27 cellular contexts compared by ENCODE assay signal in the genomic region with DNA sequence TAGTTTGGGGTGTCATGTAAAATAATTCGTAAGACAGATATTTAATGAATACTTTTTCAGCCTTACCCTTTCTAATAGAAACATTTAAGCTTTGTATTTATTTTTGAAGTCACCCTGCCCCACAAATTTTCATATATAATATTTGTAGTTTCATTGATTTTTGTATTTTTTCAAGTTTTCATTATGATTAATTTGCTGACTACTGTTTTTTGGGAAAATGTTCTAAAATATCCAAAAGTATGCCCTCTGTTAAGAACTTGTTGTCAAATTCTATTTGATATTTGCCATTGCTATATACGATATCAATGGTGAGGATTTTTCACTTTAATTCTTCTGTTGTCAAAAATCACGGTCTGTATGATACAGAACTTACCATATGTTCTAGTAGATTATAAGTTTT.
"Had no signal": no experiment of that assay in that cellular context is flagged by ENCODE, and none has a peak within 500 bp of the region (broad histone marks: within the 10 kb centered on the region; RNA-seq: fewer than 3 reads in every experiment).

No MANE protein-coding gene starts in this region.

- ATAC-seq: naive thymus-derived CD8-positive, alpha-beta T cell; natural killer cell treated with Interleukin-12 subunit alpha and Interleukin-12 subunit beta and Interleukin-15 and Interleukin-18, amount 100 ng/mL, for 72 hours; pancreas; sciatic nerve; stimulated activated effector memory CD8-positive, alpha-beta T cell treated with anti-CD3 and anti-CD28 coated beads, Interleukin-12 subunit alpha, Interleukin-12 subunit beta, amount 100 ng/mL, for 72 hours; stimulated activated naive B cell treated with anti-CD40 and anti-IgM and Interleukin-4, amounts not matched to agents 10 μg/mL and 1 μg/mL and 100 μg/mL, for 72 hours had no signal

- H3K27ac ChIP-seq: neutrophil, pancreas, prostate gland, right atrium auricular region, skin epidermis, stomach, thoracic aorta, thyroid gland, tibial nerve, upper lobe of left lung, vagina had no signal

- H3K36me3 Mint-ChIP-seq: natural killer cell treated with Interleukin-12 subunit alpha and Interleukin-12 subunit beta and Interleukin-15 and Interleukin-18, amount 100 ng/mL, for 72 hours; stimulated activated effector memory CD8-positive, alpha-beta T cell treated with anti-CD3 and anti-CD28 coated beads, Interleukin-12 subunit alpha, Interleukin-12 subunit beta, amount 100 ng/mL, for 72 hours; stimulated activated naive B cell treated with anti-CD40 and anti-IgM and Interleukin-4, amounts not matched to agents 10 μg/mL and 1 μg/mL and 100 μg/mL, for 72 hours had no signal

- FAIRE-seq: urothelium cell line had no signal

- H3K27me3 Mint-ChIP-seq: natural killer cell treated with Interleukin-12 subunit alpha and Interleukin-12 subunit beta and Interleukin-15 and Interleukin-18, amount 100 ng/mL, for 72 hours; stimulated activated naive B cell treated with anti-CD40 and anti-IgM and Interleukin-4, amounts not matched to agents 10 μg/mL and 1 μg/mL and 100 μg/mL, for 72 hours; stimulated activated naive CD8-positive, alpha-beta T cell treated with anti-CD3 and anti-CD28 coated beads, Interleukin-15, Interleukin-2, amounts not matched to agents 100 ng/mL and 50 ng/mL, for 24 hours had no signal

- DNase-seq: naive thymus-derived CD8-positive, alpha-beta T cell; nephron progenitor cell; nucleus accumbens; pancreas; retina; stimulated activated CD4-positive, alpha-beta T cell treated with anti-CD3 and anti-CD28 coated beads, Interleukin-15, amount 100 ng/mL, for 24 hours; stimulated activated CD4-positive, alpha-beta T cell treated with anti-CD3 and anti-CD28 coated beads, Interleukin-2, amount 100 ng/mL, for 24 hours; stimulated activated CD4-positive, alpha-beta T cell treated with anti-CD3 and anti-CD28 coated beads, Interleukin-2, amount 100 ng/mL, for 48 hours; stimulated activated CD4-positive, alpha-beta T cell treated with anti-CD3 and anti-CD28 coated beads, Interleukin-4, amount 100 ng/mL, for 24 hours; stimulated activated naive B cell treated with anti-CD40 and anti-IgM and Interleukin-4, amounts not matched to agents 10 μg/mL and 1 μg/mL and 100 μg/mL, for 72 hours; stimulated activated naive CD4-positive, alpha-beta T cell treated with Interleukin-2 at 50 U/mL for 16 hours; stomach; thyroid gland; upper lobe of left lung had no signal

- H3K4me1 ChIP-seq: pancreas, prostate gland, right atrium auricular region, stomach, thyroid gland, tibial nerve, upper lobe of left lung, vagina had no signal

- H3K27ac Mint-ChIP-seq: naive thymus-derived CD8-positive, alpha-beta T cell; natural killer cell treated with Interleukin-12 subunit alpha and Interleukin-12 subunit beta and Interleukin-15 and Interleukin-18, amount 100 ng/mL, for 72 hours; nephron progenitor cell; stimulated activated effector memory CD8-positive, alpha-beta T cell treated with anti-CD3 and anti-CD28 coated beads, Interleukin-12 subunit alpha, Interleukin-12 subunit beta, amount 100 ng/mL, for 72 hours; stimulated activated naive B cell treated with anti-CD40 and anti-IgM and Interleukin-4, amounts not matched to agents 10 μg/mL and 1 μg/mL and 100 μg/mL, for 72 hours; stimulated activated naive CD8-positive, alpha-beta T cell treated with anti-CD3 and anti-CD28 coated beads, Interleukin-15, Interleukin-2, amounts not matched to agents 100 ng/mL and 50 ng/mL, for 24 hours had no signal

- H3K9me3 ChIP-seq: neutrophil, pancreas, prostate gland, right atrium auricular region, stomach, thoracic aorta, thyroid gland, tibial nerve, upper lobe of left lung, vagina had no signal

- H3K9me3 Mint-ChIP-seq: stimulated activated effector memory CD8-positive, alpha-beta T cell treated with anti-CD3 and anti-CD28 coated beads, Interleukin-12 subunit alpha, Interleukin-12 subunit beta, amount 100 ng/mL, for 72 hours had no signal

- H3K4me1 Mint-ChIP-seq: naive thymus-derived CD8-positive, alpha-beta T cell; nephron progenitor cell; stimulated activated effector memory CD8-positive, alpha-beta T cell treated with anti-CD3 and anti-CD28 coated beads, Interleukin-12 subunit alpha, Interleukin-12 subunit beta, amount 100 ng/mL, for 72 hours; stimulated activated naive B cell treated with anti-CD40 and anti-IgM and Interleukin-4, amounts not matched to agents 10 μg/mL and 1 μg/mL and 100 μg/mL, for 72 hours had no signal

- H3K27me3 ChIP-seq: neutrophil, pancreas, right atrium auricular region, stomach, thyroid gland, tibial nerve, upper lobe of left lung, vagina had no signal

- H3K4me3 ChIP-seq: pancreas, prostate gland, right atrium auricular region, skin epidermis, stomach, thoracic aorta, thyroid gland, tibial nerve, upper lobe of left lung, vagina had no signal

- H3K36me3 ChIP-seq: neutrophil, pancreas, prostate gland, right atrium auricular region, stomach, thoracic aorta, thyroid gland, tibial nerve, upper lobe of left lung, vagina had no signal

- H3K4me3 Mint-ChIP-seq: naive thymus-derived CD8-positive, alpha-beta T cell; natural killer cell treated with Interleukin-12 subunit alpha and Interleukin-12 subunit beta and Interleukin-15 and Interleukin-18, amount 100 ng/mL, for 72 hours; nephron progenitor cell; neural crest cell; stimulated activated effector memory CD8-positive, alpha-beta T cell treated with anti-CD3 and anti-CD28 coated beads, Interleukin-12 subunit alpha, Interleukin-12 subunit beta, amount 100 ng/mL, for 72 hours; stimulated activated naive B cell treated with anti-CD40 and anti-IgM and Interleukin-4, amounts not matched to agents 10 μg/mL and 1 μg/mL and 100 μg/mL, for 72 hours; stimulated activated naive CD8-positive, alpha-beta T cell treated with anti-CD3 and anti-CD28 coated beads, Interleukin-15, Interleukin-2, amounts not matched to agents 100 ng/mL and 50 ng/mL, for 24 hours had no signal
